8 cellular contexts compared by ENCODE assay signal in genomic region chr5:78677777-78678668, GRCh38. TPM values are rescaled to one million over a fixed set of nuclear protein-coding genes. Genes with fewer than 3 reads are reported as not detected.
DNase-seq lines count a peak whose midpoint lies in the region; ATAC-seq, FAIRE-seq and TF ChIP-seq lines count a peak whose summit lies in the region.

No MANE protein-coding gene starts in this region.

- DNase-seq in Right ventricle myocardium inferior (ENCODE audit: missing footprints), result peak; percentile 75
- no peak for DNase-seq in cardiac septum (ENCODE audit: low spot score)
- DNase-seq in WTC11 (ENCODE audit: low spot score), result no peak
- peak; percentile 59 for DNase-seq in kidney
- DNase-seq in NCI-H2107 treated with DMSO at 0.1 percent for 48 hours (lab: John Stamatoyannopoulos, UW; ENCODE audit: unreplicated experiment), result no peak
- DNase-seq in NCI-H2196 (lab: John Stamatoyannopoulos, UW; ENCODE audit: unreplicated experiment), result no peak
- DNase-seq in retina, result no peak
- no peak for DNase-seq in activated CD4-positive, alpha-beta memory T cell treated with anti-CD3 and anti-CD28 coated beads for 36 hours

- no peaks in the 10 kb centered on the region for H3K36me3 ChIP-seq in kidney (ENCODE audit: control insufficient read depth in 1 of 2, insufficient read depth in 2 of 2, low read length in 2 of 2)

- no peak overlapping the region for H3K4me3 ChIP-seq in kidney (ENCODE audit: low read length in 2 of 2)

- H3K9me3 ChIP-seq in kidney (ENCODE audit: control insufficient read depth in 1 of 2, low read length in 2 of 2), result no peaks in the 10 kb centered on the region

- intact Hi-C loops in Right ventricle myocardium inferior (cut with DNase I), result no loop called here
- intact Hi-C loops in cardiac septum (cut with DNase I), result loop anchor here (2.0 kb wide), 1 partner anchor 231 kb away; no protein-coding TSS in a partner anchor
- intact Hi-C loops in kidney (cut with DNase I), result no loop called here
- intact Hi-C loops in activated CD4-positive, alpha-beta memory T cell treated with anti-CD3 and anti-CD28 coated beads for 36 hours (cut with micrococcal nuclease), result no loop called here

- no peaks in the 10 kb centered on the region; the same call in 1 of the 2 replicates for H3K27me3 Mint-ChIP-seq in WTC11 (ENCODE audit: low read depth)
- H3K27me3 Mint-ChIP-seq in activated CD4-positive, alpha-beta memory T cell treated with anti-CD3 and anti-CD28 coated beads for 36 hours, result peaks cover 10% of the 10 kb centered on the region

- CTCF ChIA-PET in WTC11 (lab: Charles Lee), result no interaction called here
- CTCF ChIA-PET in activated CD4-positive, alpha-beta memory T cell treated with anti-CD3 and anti-CD28 coated beads for 36 hours (lab: Charles Lee), result no interaction called here

- no peaks in the 10 kb centered on the region for H3K4me1 ChIP-seq in kidney (ENCODE audit: control insufficient read depth in 1 of 2, insufficient read depth in 1 of 2, low read depth in 1 of 2, low read length in 2 of 2)

- FAIRE-seq in kidney (lab: Jason Lieb, UNC), result no peak

- POLR2A ChIA-PET in WTC11 (lab: Charles Lee), result no interaction called here
- POLR2A ChIA-PET in activated CD4-positive, alpha-beta memory T cell treated with anti-CD3 and anti-CD28 coated beads for 36 hours (lab: Charles Lee), result no interaction called here

- H3K4me3 Mint-ChIP-seq in WTC11, result no peak overlapping the region
- no peak overlapping the region for H3K4me3 Mint-ChIP-seq in activated CD4-positive, alpha-beta memory T cell treated with anti-CD3 and anti-CD28 coated beads for 36 hours

- no peak overlapping the region for H3K9ac ChIP-seq in kidney (ENCODE audit: low read length in 2 of 2)

- H3K9me3 Mint-ChIP-seq in WTC11, result peaks cover 17% of the 10 kb centered on the region
- H3K9me3 Mint-ChIP-seq in activated CD4-positive, alpha-beta memory T cell treated with anti-CD3 and anti-CD28 coated beads for 36 hours, result no peaks in the 10 kb centered on the region

- peak; percentile 93 for ATAC-seq in Right ventricle myocardium inferior
- ATAC-seq in WTC11, result no peak

- no peak overlapping the region for H3K27ac ChIP-seq in kidney (ENCODE audit: low read depth in 2 of 2, low read length in 2 of 2)

- peaks cover 13% of the 10 kb centered on the region for H3K36me3 Mint-ChIP-seq in WTC11
- no peaks in the 10 kb centered on the region for H3K36me3 Mint-ChIP-seq in activated CD4-positive, alpha-beta memory T cell treated with anti-CD3 and anti-CD28 coated beads for 36 hours

- TF ChIP-seq CTCF in WTC11 (IDR thresholded peaks at IDR 0.05) (no peak), kidney (IDR thresholded peaks at IDR 0.05; ENCODE audit: borderline replicate concordance, extremely low read depth, insufficient read depth) (no peak)

- H3K27ac Mint-ChIP-seq in WTC11, result no peak overlapping the region
- no peak overlapping the region for H3K27ac Mint-ChIP-seq in activated CD4-positive, alpha-beta memory T cell treated with anti-CD3 and anti-CD28 coated beads for 36 hours

- no peaks in the 10 kb centered on the region; the same call in 1 of the 2 replicates for H3K4me1 Mint-ChIP-seq in WTC11
- no peaks in the 10 kb centered on the region for H3K4me1 Mint-ChIP-seq in activated CD4-positive, alpha-beta memory T cell treated with anti-CD3 and anti-CD28 coated beads for 36 hours (ENCODE audit: low read depth)

TF ChIP-seq in WTC11, 78 proteins besides CTCF, POLR2A, EP300 and RAD21:
- TF ChIP-seq SMAD3 (CRISPR knock-in tag; IDR thresholded peaks at IDR 0.05; ENCODE audit: borderline replicate concordance) (no peak), ATF3 (CRISPR knock-in tag; conservative IDR thresholded peaks at IDR 0.05) (no peak), CBFB (CRISPR knock-in tag; IDR thresholded peaks at IDR 0.05; ENCODE audit: low read depth) (no peak), ATF6 (CRISPR knock-in tag; IDR thresholded peaks at IDR 0.05) (no peak), GABPB1 (CRISPR knock-in tag; IDR thresholded peaks at IDR 0.05) (peak; percentile 52; the same call in 1 of the 2 replicates)

RNA-seq across cellular contexts. Expression of gene LHFPL2, which starts 29.5 kb away (rescaled TPM):
- 6.0 TPM for total RNA-seq in Right ventricle myocardium inferior
- total RNA-seq in cardiac septum, result 7.9 TPM
- 34.4 to 40.6 TPM (median 36.6 TPM) in 3 replicates for total RNA-seq in WTC11 (2021)
- 12.6 TPM for total RNA-seq in kidney
- polyA plus RNA-seq in kidney (ENCODE audit: insufficient read depth, low read depth, low replicate concordance), result 1.8 TPM
- total RNA-seq in activated CD4-positive, alpha-beta memory T cell treated with anti-CD3 and anti-CD28 coated beads for 36 hours, result under 1 TPM; 0.05 to 0.19 TPM

Comparison
In these comparisons a context has a peak if more than half of its experiments do, and no peak if none do; other contexts are left out.
1. DNase-seq: peak in Right ventricle myocardium inferior (single experiment) and kidney (single experiment); none in cardiac septum (single experiment), WTC11 (single experiment), NCI-H2107 treated with DMSO at 0.1 percent for 48 hours (single experiment), NCI-H2196 (single experiment), retina (single experiment) and activated CD4-positive, alpha-beta memory T cell treated with anti-CD3 and anti-CD28 coated beads for 36 hours (single experiment).